Comparison of ENCODE assay signal across 11 cellular contexts in the genomic region with DNA sequence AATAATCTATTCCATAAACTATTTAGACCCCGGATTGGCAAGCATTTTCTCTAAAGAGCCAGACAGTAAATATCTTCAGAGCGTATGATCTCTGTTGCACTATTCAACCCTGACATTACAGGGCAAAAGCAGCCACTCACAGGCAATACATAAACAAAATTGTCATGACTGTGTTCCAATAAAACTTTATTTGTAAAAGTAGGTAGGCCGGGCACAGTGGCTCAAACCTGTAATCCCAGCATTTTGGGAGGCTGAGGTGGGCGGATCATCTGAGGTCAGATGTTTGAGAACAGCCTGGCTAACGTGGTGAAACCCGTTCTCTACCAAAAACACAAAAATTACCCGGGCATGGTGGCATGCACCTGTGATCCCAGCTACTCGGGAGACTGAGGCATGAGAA.
"Had no signal": no experiment of that assay in that cellular context is flagged by ENCODE, and none has a peak within 500 bp of the region (broad histone marks: within the 10 kb centered on the region; RNA-seq: fewer than 3 reads in every experiment).

No MANE protein-coding gene starts in this region.

- H3K9me3 ChIP-seq: HAP-1 had no signal

- H3K9ac ChIP-seq: GM23248 had no signal

- ATAC-seq: GM23338, HCT116 had no signal

- FAIRE-seq: H1, H54 had no signal

- H3K36me3 ChIP-seq: HAP-1 had no signal

- H3K27ac ChIP-seq: GM23248 had no signal

- H3K4me3 ChIP-seq: GM23248, GM23338, HAP-1 had no signal

- H2AFZ ChIP-seq: GM23248, GM23338 had no signal

- DNase-seq: GOT3, H7, H9, HCEC 1CT, HFFc6 had no signal

- H3K4me2 ChIP-seq: GM23338 had no signal
